In the genomic region with DNA sequence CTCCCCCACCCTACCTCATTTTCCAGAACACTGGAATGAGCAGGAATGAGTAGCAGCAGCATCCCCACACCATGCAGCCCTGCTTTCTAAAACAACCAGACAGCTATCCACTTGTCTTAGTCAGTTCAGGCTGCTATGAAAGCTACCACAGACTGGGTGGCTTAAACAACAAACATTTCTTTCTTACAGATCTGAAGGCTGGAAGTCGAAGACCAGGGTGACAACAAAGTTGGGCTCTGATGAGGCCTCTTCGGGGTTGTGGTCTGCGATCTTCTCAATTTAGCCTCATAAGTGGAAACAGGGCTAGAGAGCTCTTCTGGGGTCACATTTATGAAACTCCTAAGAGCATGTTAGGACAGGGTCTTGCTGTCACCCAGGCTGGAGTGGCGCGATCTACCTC, we compare ENCODE assay signal across 19 cellular contexts. TPM values are rescaled to one million over a fixed set of nuclear protein-coding genes. Genes with fewer than 3 reads are reported as not detected.
A peak's percentile ranks its signal among the peaks of the same experiment; 100 is the strongest.
DNase-seq lines count a peak whose midpoint lies in the region; ATAC-seq and TF ChIP-seq lines count a peak whose summit lies in the region.
"Had no signal": no experiment of that assay in that cellular context is flagged by ENCODE, and none has a peak within 500 bp of the region (broad histone marks: within the 10 kb centered on the region; RNA-seq: fewer than 3 reads in every experiment).

No MANE protein-coding gene starts in this region.

- WGBS in right cardiac atrium = 86% methylated on average over 5 of the region's 5 CpGs
- WGBS in heart right ventricle, 2 donors = 91 to 92% methylated on average over 5 of the region's 5 CpGs
- 91 to 95% methylated on average over 5 of the region's 5 CpGs for WGBS in sigmoid colon, 2 donors

- no peak for TF ChIP-seq EP300 in sigmoid colon (IDR thresholded peaks at IDR 0.05)

- DNase-seq in right cardiac atrium = no peak
- no peak for DNase-seq in heart right ventricle
- no peak for DNase-seq in sigmoid colon
- no peak for DNase-seq in activated naive CD4-positive, alpha-beta T cell (lab: John Stamatoyannopoulos, UW)
- no peak for DNase-seq in tibial artery
- no peak for DNase-seq in SIG-M5 (lab: John Stamatoyannopoulos, UW)
- DNase-seq in NCI-H187 (lab: John Stamatoyannopoulos, UW) = no peak
- DNase-seq: COR-L47, DMS153, EL, Kasumi-1, NCI-H1417 treated with DMSO at 0.1 percent for 48 hours, NCI-H2081, NCI-H226, NCI-H526 had no signal

- H3K9me3 ChIP-seq in right cardiac atrium (ENCODE audit: control insufficient read depth, low read length) (no peaks in the 10 kb centered on the region), heart right ventricle (no peaks in the 10 kb centered on the region), sigmoid colon (no peaks in the 10 kb centered on the region), tibial artery (no peaks in the 10 kb centered on the region)
- H3K9me3 ChIP-seq: HAP-1 had no signal

- intact Hi-C loops in right cardiac atrium (cut with DNase I) = no loop called here
- intact Hi-C loops in heart right ventricle (cut with DNase I) = no loop called here
- intact Hi-C loops in sigmoid colon (cut with DNase I) = no loop called here
- intact Hi-C loops in tibial artery (cut with DNase I; ENCODE audit: low total_unique reads) = no loop called here

- TF ChIP-seq CTCF in heart right ventricle (IDR thresholded peaks at IDR 0.05) (no peak), sigmoid colon (IDR thresholded peaks at IDR 0.05) (no peak), tibial artery (IDR thresholded peaks at IDR 0.05) (no peak)

- H3K27me3 ChIP-seq in right cardiac atrium (ENCODE audit: control insufficient read depth, insufficient read depth) (no peaks in the 10 kb centered on the region), heart right ventricle (no peaks in the 10 kb centered on the region), layer of hippocampus (ENCODE audit: control insufficient read depth, insufficient read depth, low read length) (no peaks in the 10 kb centered on the region), sigmoid colon (no peaks in the 10 kb centered on the region), tibial artery (no peaks in the 10 kb centered on the region)

- H3K27ac ChIP-seq in right cardiac atrium (ENCODE audit: low read length) = peak overlapping the region; percentile 4
- H3K27ac ChIP-seq in heart right ventricle = peak overlapping the region in 3 of 10 donors; percentile 11 to 64 (median 16)
- peak overlapping the region; percentile 87 for H3K27ac ChIP-seq in layer of hippocampus (ENCODE audit: low read depth, low read length)
- peak overlapping the region; percentile 37 to 57 (median 52) for H3K27ac ChIP-seq in sigmoid colon
- H3K27ac ChIP-seq in tibial artery = peak overlapping the region in 1 of 2 donors; percentile 4
- H3K27ac ChIP-seq: C4-2B had no signal

- ATAC-seq in right cardiac atrium = no peak
- no peak for ATAC-seq in heart right ventricle

- TF ChIP-seq POLR2A in sigmoid colon (IDR thresholded peaks at IDR 0.05) = no peak

- no peak overlapping the region for H3K4me3 ChIP-seq in right cardiac atrium (ENCODE audit: low read length)
- H3K4me3 ChIP-seq in heart right ventricle = no peak overlapping the region
- no peak overlapping the region for H3K4me3 ChIP-seq in sigmoid colon
- H3K4me3 ChIP-seq in tibial artery = no peak overlapping the region
- H3K4me3 ChIP-seq: HAP-1 had no signal

- H3K36me3 ChIP-seq in heart right ventricle (no peaks in the 10 kb centered on the region), sigmoid colon (no peaks in the 10 kb centered on the region), tibial artery (no peaks in the 10 kb centered on the region)
- H3K36me3 ChIP-seq: HAP-1 had no signal

- H3K4me1 ChIP-seq in right cardiac atrium (ENCODE audit: control insufficient read depth, insufficient read depth, low read length) (peaks cover 8% of the 10 kb centered on the region), heart right ventricle (peaks cover 0 to 29% (median 0%) of the 10 kb centered on the region in 9 donors), sigmoid colon (no peaks in the 10 kb centered on the region), tibial artery (peaks cover 0 to 78% (median 23%) of the 10 kb centered on the region in 4 donors)
- H3K4me1 ChIP-seq: HAP-1 had no signal

RNA-seq across cellular contexts. Expression of a gene that starts 38.9 kb away (rescaled TPM):
- total RNA-seq in right cardiac atrium (10 to 100 TPM; 19.5 to 42.8 (median 35.0) TPM), heart right ventricle (10 to 100 TPM in 3 of 10 donors, 1 to 10 TPM in 7; 4.0 to 16.6 (median 7.6) TPM), sigmoid colon (10 to 100 TPM; 30.7 to 62.4 (median 41.4) TPM)
- polyA plus RNA-seq in right cardiac atrium (14.2 TPM), heart right ventricle (1 to 10 TPM; 7.3 to 9.6 TPM), sigmoid colon (10 to 100 TPM; 11.3 to 42.0 (median 14.1) TPM)
- total RNA-seq: OCI-LY7 had no signal
